8 cellular contexts compared by ENCODE assay signal in the genomic region with DNA sequence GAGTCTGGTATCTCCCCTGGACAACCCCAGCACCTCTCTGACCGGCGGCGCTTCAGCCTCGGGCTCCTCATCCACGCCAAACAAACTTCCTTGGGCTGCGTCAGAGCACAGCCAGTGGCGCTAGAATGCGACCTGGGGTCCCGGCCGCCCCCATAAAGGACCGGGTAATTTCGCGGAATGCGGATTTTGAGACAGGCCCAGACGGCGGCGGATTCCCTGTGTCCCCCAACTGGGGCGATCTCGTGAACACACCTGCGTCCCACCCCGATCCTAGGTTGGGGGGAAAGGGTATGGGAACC. TPM values are rescaled to one million over a fixed set of nuclear protein-coding genes. Genes with fewer than 3 reads are reported as not detected.
DNase-seq lines count a peak whose midpoint lies in the region; ATAC-seq, FAIRE-seq and TF ChIP-seq lines count a peak whose summit lies in the region.

No MANE protein-coding gene starts in this region.

- H3K36me3 Mint-ChIP-seq in activated CD4-positive, alpha-beta T cell treated with anti-CD3 and anti-CD28 coated beads, Interleukin-2, amount 10 ng/mL, durations not matched to agents 24 days and 14 days (ENCODE audit: low read depth) = peaks cover 12% of the 10 kb centered on the region

- H3K9me3 Mint-ChIP-seq in activated CD4-positive, alpha-beta T cell treated with anti-CD3 and anti-CD28 coated beads, Interleukin-2, amount 10 ng/mL, durations not matched to agents 24 days and 14 days = no peaks in the 10 kb centered on the region

- H3K27me3 Mint-ChIP-seq in activated CD4-positive, alpha-beta T cell treated with anti-CD3 and anti-CD28 coated beads, Interleukin-2, amount 10 ng/mL, durations not matched to agents 24 days and 14 days = peaks cover 59% of the 10 kb centered on the region

- DNase-seq in activated CD4-positive, alpha-beta T cell treated with anti-CD3 and anti-CD28 coated beads, Interleukin-2, amount 10 ng/mL, durations not matched to agents 24 days and 14 days = no peak
- DNase-seq in activated CD4-positive, alpha-beta T cell treated with anti-CD3 and anti-CD28 coated beads for 1 hour = no peak
- DNase-seq in body of pancreas = no peak
- DNase-seq in right lobe of liver = no peak
- DNase-seq in NCI-H2107 treated with DMSO at 0.1 percent for 48 hours (lab: John Stamatoyannopoulos, UW; ENCODE audit: unreplicated experiment) = no peak
- no peak for DNase-seq in frontal cortex (ENCODE audit: low spot score in 2 of 2)

- 3% methylated on average over 21 of the region's 21 CpGs; no CpG with 5 or more reads in 1 of the 2 donors for WGBS in body of pancreas, 2 donors
- 0% methylated on average over 3 of the region's 21 CpGs for WGBS in right lobe of liver (ENCODE audit: insufficient coverage, low coverage, low lambda C conversion rate, missing lambda C conversion rate)
- 2% methylated on average over 21 of the region's 21 CpGs for WGBS in thymus

- peak overlapping the region; percentile 74 to 88 (median 84) for H3K27ac ChIP-seq in body of pancreas
- H3K27ac ChIP-seq in right lobe of liver = peak overlapping the region in 2 of 3 donors; percentile 29 to 86
- H3K27ac ChIP-seq in thymus (ENCODE audit: low read depth) = no peak overlapping the region

- H3K27ac Mint-ChIP-seq in activated CD4-positive, alpha-beta T cell treated with anti-CD3 and anti-CD28 coated beads, Interleukin-2, amount 10 ng/mL, durations not matched to agents 24 days and 14 days = no peak overlapping the region

- TF ChIP-seq CTCF in body of pancreas (IDR thresholded peaks at IDR 0.05) = no peak
- no peak for TF ChIP-seq CTCF in right lobe of liver (IDR thresholded peaks at IDR 0.05)

- intact Hi-C loops in activated CD4-positive, alpha-beta T cell treated with anti-CD3 and anti-CD28 coated beads, Interleukin-2, amount 10 ng/mL, durations not matched to agents 24 days and 14 days (cut with micrococcal nuclease) = loop anchor here (1.0 to 5.0 kb wide), 2 partner anchors 14 to 120 kb away; no protein-coding TSS in a partner anchor
- intact Hi-C loops in body of pancreas (cut with DNase I) (no loop called here), right lobe of liver (cut with DNase I) (no loop called here)

- peaks cover 59% of the 10 kb centered on the region for H3K4me1 ChIP-seq in body of pancreas
- peaks cover 0 to 20% (median under 1%) of the 10 kb centered on the region in 4 donors for H3K4me1 ChIP-seq in right lobe of liver
- peaks cover 21% of the 10 kb centered on the region for H3K4me1 ChIP-seq in thymus (ENCODE audit: control insufficient read depth, insufficient read depth, low read length)

- H3K4me3 ChIP-seq in body of pancreas = peak overlapping the region; percentile 56 to 94
- H3K4me3 ChIP-seq in right lobe of liver = peak overlapping the region; percentile 63 to 83 (median 81)
- H3K4me3 ChIP-seq in thymus (ENCODE audit: low read length) = peak overlapping the region; percentile 99

- no peaks in the 10 kb centered on the region for H3K9me3 ChIP-seq in body of pancreas
- H3K9me3 ChIP-seq in right lobe of liver = no peaks in the 10 kb centered on the region
- H3K9me3 ChIP-seq in thymus (ENCODE audit: control insufficient read depth) = no peaks in the 10 kb centered on the region

- peak overlapping the region; percentile 91 for H3K4me3 Mint-ChIP-seq in activated CD4-positive, alpha-beta T cell treated with anti-CD3 and anti-CD28 coated beads, Interleukin-2, amount 10 ng/mL, durations not matched to agents 24 days and 14 days

- H3K4me1 Mint-ChIP-seq in activated CD4-positive, alpha-beta T cell treated with anti-CD3 and anti-CD28 coated beads, Interleukin-2, amount 10 ng/mL, durations not matched to agents 24 days and 14 days = peaks cover 20% of the 10 kb centered on the region

- H3K36me3 ChIP-seq in body of pancreas (replicated peaks in 1 of 2; ENCODE audit: insufficient read depth in 1 of 2, low read depth in 2 of 2) (no peaks in the 10 kb centered on the region), right lobe of liver (no peaks in the 10 kb centered on the region), thymus (ENCODE audit: control insufficient read depth, insufficient read depth) (peaks cover 10% of the 10 kb centered on the region)

- H3K27me3 ChIP-seq in body of pancreas (no peaks in the 10 kb centered on the region), right lobe of liver (no peaks in the 10 kb centered on the region), thymus (ENCODE audit: control insufficient read depth, insufficient read depth) (peaks cover 30% of the 10 kb centered on the region)

- ATAC-seq in body of pancreas (no peak), right lobe of liver (peak; percentile 1 to 6 (median 4)), GM18498 (IDR thresholded peaks at IDR 0.05; ENCODE audit: unreplicated experiment) (no peak)

- no peak for TF ChIP-seq POLR2A in body of pancreas (IDR thresholded peaks at IDR 0.05)
- no peak for TF ChIP-seq POLR2A in right lobe of liver (IDR thresholded peaks at IDR 0.05)

- no peak for FAIRE-seq in frontal cortex (lab: Jason Lieb, UNC)

RNA-seq across cellular contexts. Expression of a gene that starts 1.6 kb away (rescaled TPM):
- total RNA-seq in activated CD4-positive, alpha-beta T cell treated with anti-CD3 and anti-CD28 coated beads, Interleukin-2, amount 10 ng/mL, durations not matched to agents 24 days and 14 days = 16.9 and 17.6 TPM in 2 replicates
- total RNA-seq in body of pancreas = 10 to 100 TPM in 1 of 2 donors, 1 to 10 TPM in 1; 8.6 to 10.5 TPM
- total RNA-seq in right lobe of liver = 10 to 100 TPM; 12.6 to 19.2 (median 14.9) TPM
- 15.0 TPM for polyA plus RNA-seq in thymus
- 0.82 TPM for total RNA-seq in frontal cortex

Comparison
In these comparisons a context has a peak if more than half of its experiments do, and no peak if none do; other contexts are left out.
1. ATAC-seq: peak in right lobe of liver (4 of 4); none in body of pancreas (single experiment) and GM18498 (single experiment).
2. Peak in every context shown above with its lines, with median percentiles within 50 percentile points of each other: H3K4me3 ChIP-seq.